Comparison of ENCODE assay signal across 1 cellular context in the genomic region with DNA sequence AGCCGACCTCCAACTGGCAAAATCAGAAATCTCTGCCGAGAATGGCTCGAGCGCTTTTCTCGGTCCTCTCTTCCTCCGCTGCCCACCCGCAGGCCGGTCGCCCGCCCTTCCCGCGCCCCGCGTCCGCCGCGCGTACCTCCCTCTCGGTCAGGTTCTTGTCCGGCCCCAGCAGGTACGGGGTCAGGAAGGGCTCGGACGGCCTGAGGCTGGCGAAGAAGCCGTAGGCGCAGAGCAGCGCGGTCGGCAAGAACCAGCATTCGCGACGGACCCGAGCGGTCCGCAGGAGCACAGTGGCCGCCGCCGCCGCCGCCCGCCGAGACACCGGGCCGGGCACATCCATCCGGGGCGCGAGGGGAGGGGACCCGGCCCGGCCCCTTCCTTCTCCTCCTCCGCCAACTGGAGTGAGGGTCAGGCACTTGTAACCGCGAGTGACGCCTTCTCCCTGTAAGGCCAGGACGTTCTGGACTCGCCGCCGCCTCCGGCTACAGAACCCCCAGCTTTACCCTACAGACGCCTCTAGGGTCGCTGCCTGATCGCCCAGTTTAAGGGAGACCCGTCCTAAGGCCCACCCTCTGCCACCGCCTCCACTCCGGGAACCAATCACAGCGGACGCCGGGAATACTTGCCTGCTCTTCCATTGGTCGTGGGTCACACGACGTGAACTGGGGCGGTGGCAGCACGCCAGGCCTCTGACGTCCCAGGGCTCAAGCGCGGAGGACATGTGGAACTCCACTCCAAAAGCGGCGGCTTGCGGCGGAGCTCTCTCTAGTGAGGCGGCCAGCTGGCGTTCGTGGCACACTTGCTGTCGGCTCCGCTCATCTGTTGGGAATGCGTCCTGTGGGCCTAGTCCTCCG.
TF ChIP-seq lines count a peak whose summit lies in the region.

A gene with protein sequence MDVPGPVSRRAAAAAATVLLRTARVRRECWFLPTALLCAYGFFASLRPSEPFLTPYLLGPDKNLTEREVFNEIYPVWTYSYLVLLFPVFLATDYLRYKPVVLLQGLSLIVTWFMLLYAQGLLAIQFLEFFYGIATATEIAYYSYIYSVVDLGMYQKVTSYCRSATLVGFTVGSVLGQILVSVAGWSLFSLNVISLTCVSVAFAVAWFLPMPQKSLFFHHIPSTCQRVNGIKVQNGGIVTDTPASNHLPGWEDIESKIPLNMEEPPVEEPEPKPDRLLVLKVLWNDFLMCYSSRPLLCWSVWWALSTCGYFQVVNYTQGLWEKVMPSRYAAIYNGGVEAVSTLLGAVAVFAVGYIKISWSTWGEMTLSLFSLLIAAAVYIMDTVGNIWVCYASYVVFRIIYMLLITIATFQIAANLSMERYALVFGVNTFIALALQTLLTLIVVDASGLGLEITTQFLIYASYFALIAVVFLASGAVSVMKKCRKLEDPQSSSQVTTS (minus strand): TSS at position 518 of the 854 bp plus-strand sequence. CDS start 178 bp downstream, at position 340.

TF ChIP-seq in HEK293, 187 proteins besides CTCF, POLR2A, EP300 and RAD21 (continued from another document):
- TF ChIP-seq ZNF558 (tag by site-specific recombination; IDR thresholded peaks at IDR 0.05) (peak; percentile 75; the same call in 1 of the 2 replicates), KLF10 (tag by site-specific recombination; IDR thresholded peaks at IDR 0.05) (peak; percentile 55), ZNF626 (tag by site-specific recombination; IDR thresholded peaks at IDR 0.05) (no peak), TCF7L2 (IDR thresholded peaks at IDR 0.05; ENCODE audit: borderline replicate concordance, low read depth, low read length) (0 out of 2 replicates have a peak, but pooled peaks have one; percentile 8), ZNF121 (tag by site-specific recombination; IDR thresholded peaks at IDR 0.05) (0 out of 2 replicates have a peak, but pooled peaks have one; percentile 9), ZEB2 (tag by site-specific recombination; IDR thresholded peaks at IDR 0.05) (peak; percentile 65; the same call in 1 of the 2 replicates), ZNF169 (tag by site-specific recombination; IDR thresholded peaks at IDR 0.05) (no peak), ZNF670 (tag by site-specific recombination; IDR thresholded peaks at IDR 0.05; ENCODE audit: low read depth) (no peak), FEZF1 (tag by site-specific recombination; IDR thresholded peaks at IDR 0.05) (0 out of 2 replicates have a peak, but pooled peaks have one; percentile 16), ZNF239 (tag by site-specific recombination; IDR thresholded peaks at IDR 0.05) (no peak), ZNF146 (tag by site-specific recombination; IDR thresholded peaks at IDR 0.05) (peak; percentile 14; the same call in 1 of the 2 replicates), ZNF324 (tag by site-specific recombination; IDR thresholded peaks at IDR 0.05) (peak; percentile 82), ZFHX2 (tag by site-specific recombination; conservative IDR thresholded peaks at IDR 0.05) (peak; percentile 64), ZBTB20 (tag by site-specific recombination; IDR thresholded peaks at IDR 0.05) (peak; percentile 29; the same call in 1 of the 2 replicates), ZSCAN16 (tag by site-specific recombination; IDR thresholded peaks at IDR 0.05) (0 out of 2 replicates have a peak, but pooled peaks have one; percentile 48)
- TF ChIP-seq, protein P1, sequence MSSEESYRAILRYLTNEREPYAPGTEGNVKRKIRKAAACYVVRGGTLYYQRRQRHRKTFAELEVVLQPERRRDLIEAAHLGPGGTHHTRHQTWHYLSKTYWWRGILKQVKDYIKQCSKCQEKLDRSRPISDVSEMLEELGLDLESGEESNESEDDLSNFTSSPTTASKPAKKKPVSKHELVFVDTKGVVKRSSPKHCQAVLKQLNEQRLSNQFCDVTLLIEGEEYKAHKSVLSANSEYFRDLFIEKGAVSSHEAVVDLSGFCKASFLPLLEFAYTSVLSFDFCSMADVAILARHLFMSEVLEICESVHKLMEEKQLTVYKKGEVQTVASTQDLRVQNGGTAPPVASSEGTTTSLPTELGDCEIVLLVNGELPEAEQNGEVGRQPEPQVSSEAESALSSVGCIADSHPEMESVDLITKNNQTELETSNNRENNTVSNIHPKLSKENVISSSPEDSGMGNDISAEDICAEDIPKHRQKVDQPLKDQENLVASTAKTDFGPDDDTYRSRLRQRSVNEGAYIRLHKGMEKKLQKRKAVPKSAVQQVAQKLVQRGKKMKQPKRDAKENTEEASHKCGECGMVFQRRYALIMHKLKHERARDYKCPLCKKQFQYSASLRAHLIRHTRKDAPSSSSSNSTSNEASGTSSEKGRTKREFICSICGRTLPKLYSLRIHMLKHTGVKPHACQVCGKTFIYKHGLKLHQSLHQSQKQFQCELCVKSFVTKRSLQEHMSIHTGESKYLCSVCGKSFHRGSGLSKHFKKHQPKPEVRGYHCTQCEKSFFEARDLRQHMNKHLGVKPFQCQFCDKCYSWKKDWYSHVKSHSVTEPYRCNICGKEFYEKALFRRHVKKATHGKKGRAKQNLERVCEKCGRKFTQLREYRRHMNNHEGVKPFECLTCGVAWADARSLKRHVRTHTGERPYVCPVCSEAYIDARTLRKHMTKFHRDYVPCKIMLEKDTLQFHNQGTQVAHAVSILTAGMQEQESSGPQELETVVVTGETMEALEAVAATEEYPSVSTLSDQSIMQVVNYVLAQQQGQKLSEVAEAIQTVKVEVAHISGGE (tag by site-specific recombination; conservative IDR thresholded peaks at IDR 0.05; ENCODE audit: low read depth), result peak; percentile 53
- TF ChIP-seq, protein P2, sequence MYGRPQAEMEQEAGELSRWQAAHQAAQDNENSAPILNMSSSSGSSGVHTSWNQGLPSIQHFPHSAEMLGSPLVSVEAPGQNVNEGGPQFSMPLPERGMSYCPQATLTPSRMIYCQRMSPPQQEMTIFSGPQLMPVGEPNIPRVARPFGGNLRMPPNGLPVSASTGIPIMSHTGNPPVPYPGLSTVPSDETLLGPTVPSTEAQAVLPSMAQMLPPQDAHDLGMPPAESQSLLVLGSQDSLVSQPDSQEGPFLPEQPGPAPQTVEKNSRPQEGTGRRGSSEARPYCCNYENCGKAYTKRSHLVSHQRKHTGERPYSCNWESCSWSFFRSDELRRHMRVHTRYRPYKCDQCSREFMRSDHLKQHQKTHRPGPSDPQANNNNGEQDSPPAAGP (tag by site-specific recombination; IDR thresholded peaks at IDR 0.05), result 0 out of 2 replicates have a peak, but pooled peaks have one; percentile 31
- TF ChIP-seq, protein P3, sequence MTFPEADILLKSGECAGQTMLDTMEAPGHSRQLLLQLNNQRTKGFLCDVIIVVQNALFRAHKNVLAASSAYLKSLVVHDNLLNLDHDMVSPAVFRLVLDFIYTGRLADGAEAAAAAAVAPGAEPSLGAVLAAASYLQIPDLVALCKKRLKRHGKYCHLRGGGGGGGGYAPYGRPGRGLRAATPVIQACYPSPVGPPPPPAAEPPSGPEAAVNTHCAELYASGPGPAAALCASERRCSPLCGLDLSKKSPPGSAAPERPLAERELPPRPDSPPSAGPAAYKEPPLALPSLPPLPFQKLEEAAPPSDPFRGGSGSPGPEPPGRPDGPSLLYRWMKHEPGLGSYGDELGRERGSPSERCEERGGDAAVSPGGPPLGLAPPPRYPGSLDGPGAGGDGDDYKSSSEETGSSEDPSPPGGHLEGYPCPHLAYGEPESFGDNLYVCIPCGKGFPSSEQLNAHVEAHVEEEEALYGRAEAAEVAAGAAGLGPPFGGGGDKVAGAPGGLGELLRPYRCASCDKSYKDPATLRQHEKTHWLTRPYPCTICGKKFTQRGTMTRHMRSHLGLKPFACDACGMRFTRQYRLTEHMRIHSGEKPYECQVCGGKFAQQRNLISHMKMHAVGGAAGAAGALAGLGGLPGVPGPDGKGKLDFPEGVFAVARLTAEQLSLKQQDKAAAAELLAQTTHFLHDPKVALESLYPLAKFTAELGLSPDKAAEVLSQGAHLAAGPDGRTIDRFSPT (tag by site-specific recombination; IDR thresholded peaks at IDR 0.05), result no peak
TF ChIP-seq in HEK293: peak in this region for 50.
